In genomic region chr17:75584358-75585175, GRCh38 we compare ENCODE assay signal across 1 cellular context.
TF ChIP-seq lines count a peak whose summit lies in the region.

No MANE protein-coding gene starts in this region.

TF ChIP-seq in H1, 55 proteins besides CTCF, POLR2A, EP300 and RAD21:
- TF ChIP-seq RXRA (IDR thresholded peaks at IDR 0.05; ENCODE audit: insufficient read depth, low read depth, low read length), result no peak
- no peak for TF ChIP-seq BRCA1 (IDR thresholded peaks at IDR 0.05; ENCODE audit: low read depth, low read length)
- no peak for TF ChIP-seq JUN (IDR thresholded peaks at IDR 0.05; ENCODE audit: low read depth, low read length)
- no peak for TF ChIP-seq EGR1 (IDR thresholded peaks at IDR 0.05; ENCODE audit: borderline replicate concordance, low read depth, low read length)
- TF ChIP-seq RFX5 (IDR thresholded peaks at IDR 0.05; ENCODE audit: borderline replicate concordance, low read depth, low read length), result no peak
- TF ChIP-seq BACH1 (IDR thresholded peaks at IDR 0.05; ENCODE audit: low read length), result no peak
- no peak for TF ChIP-seq ASH2L (IDR thresholded peaks at IDR 0.05; ENCODE audit: low read length)
- TF ChIP-seq EZH2 (IDR thresholded peaks at IDR 0.05; ENCODE audit: low read depth, low read length, severe bottlenecking), result no peak
- no peak for TF ChIP-seq CBX5 (IDR thresholded peaks at IDR 0.05; ENCODE audit: low read depth, low read length)
- TF ChIP-seq HDAC6 (IDR thresholded peaks at IDR 0.05; ENCODE audit: low read depth, low read length), result no peak
- TF ChIP-seq, protein P1, sequence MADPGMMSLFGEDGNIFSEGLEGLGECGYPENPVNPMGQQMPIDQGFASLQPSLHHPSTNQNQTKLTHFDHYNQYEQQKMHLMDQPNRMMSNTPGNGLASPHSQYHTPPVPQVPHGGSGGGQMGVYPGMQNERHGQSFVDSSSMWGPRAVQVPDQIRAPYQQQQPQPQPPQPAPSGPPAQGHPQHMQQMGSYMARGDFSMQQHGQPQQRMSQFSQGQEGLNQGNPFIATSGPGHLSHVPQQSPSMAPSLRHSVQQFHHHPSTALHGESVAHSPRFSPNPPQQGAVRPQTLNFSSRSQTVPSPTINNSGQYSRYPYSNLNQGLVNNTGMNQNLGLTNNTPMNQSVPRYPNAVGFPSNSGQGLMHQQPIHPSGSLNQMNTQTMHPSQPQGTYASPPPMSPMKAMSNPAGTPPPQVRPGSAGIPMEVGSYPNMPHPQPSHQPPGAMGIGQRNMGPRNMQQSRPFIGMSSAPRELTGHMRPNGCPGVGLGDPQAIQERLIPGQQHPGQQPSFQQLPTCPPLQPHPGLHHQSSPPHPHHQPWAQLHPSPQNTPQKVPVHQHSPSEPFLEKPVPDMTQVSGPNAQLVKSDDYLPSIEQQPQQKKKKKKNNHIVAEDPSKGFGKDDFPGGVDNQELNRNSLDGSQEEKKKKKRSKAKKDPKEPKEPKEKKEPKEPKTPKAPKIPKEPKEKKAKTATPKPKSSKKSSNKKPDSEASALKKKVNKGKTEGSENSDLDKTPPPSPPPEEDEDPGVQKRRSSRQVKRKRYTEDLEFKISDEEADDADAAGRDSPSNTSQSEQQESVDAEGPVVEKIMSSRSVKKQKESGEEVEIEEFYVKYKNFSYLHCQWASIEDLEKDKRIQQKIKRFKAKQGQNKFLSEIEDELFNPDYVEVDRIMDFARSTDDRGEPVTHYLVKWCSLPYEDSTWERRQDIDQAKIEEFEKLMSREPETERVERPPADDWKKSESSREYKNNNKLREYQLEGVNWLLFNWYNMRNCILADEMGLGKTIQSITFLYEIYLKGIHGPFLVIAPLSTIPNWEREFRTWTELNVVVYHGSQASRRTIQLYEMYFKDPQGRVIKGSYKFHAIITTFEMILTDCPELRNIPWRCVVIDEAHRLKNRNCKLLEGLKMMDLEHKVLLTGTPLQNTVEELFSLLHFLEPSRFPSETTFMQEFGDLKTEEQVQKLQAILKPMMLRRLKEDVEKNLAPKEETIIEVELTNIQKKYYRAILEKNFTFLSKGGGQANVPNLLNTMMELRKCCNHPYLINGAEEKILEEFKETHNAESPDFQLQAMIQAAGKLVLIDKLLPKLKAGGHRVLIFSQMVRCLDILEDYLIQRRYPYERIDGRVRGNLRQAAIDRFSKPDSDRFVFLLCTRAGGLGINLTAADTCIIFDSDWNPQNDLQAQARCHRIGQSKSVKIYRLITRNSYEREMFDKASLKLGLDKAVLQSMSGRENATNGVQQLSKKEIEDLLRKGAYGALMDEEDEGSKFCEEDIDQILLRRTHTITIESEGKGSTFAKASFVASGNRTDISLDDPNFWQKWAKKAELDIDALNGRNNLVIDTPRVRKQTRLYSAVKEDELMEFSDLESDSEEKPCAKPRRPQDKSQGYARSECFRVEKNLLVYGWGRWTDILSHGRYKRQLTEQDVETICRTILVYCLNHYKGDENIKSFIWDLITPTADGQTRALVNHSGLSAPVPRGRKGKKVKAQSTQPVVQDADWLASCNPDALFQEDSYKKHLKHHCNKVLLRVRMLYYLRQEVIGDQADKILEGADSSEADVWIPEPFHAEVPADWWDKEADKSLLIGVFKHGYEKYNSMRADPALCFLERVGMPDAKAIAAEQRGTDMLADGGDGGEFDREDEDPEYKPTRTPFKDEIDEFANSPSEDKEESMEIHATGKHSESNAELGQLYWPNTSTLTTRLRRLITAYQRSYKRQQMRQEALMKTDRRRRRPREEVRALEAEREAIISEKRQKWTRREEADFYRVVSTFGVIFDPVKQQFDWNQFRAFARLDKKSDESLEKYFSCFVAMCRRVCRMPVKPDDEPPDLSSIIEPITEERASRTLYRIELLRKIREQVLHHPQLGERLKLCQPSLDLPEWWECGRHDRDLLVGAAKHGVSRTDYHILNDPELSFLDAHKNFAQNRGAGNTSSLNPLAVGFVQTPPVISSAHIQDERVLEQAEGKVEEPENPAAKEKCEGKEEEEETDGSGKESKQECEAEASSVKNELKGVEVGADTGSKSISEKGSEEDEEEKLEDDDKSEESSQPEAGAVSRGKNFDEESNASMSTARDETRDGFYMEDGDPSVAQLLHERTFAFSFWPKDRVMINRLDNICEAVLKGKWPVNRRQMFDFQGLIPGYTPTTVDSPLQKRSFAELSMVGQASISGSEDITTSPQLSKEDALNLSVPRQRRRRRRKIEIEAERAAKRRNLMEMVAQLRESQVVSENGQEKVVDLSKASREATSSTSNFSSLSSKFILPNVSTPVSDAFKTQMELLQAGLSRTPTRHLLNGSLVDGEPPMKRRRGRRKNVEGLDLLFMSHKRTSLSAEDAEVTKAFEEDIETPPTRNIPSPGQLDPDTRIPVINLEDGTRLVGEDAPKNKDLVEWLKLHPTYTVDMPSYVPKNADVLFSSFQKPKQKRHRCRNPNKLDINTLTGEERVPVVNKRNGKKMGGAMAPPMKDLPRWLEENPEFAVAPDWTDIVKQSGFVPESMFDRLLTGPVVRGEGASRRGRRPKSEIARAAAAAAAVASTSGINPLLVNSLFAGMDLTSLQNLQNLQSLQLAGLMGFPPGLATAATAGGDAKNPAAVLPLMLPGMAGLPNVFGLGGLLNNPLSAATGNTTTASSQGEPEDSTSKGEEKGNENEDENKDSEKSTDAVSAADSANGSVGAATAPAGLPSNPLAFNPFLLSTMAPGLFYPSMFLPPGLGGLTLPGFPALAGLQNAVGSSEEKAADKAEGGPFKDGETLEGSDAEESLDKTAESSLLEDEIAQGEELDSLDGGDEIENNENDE (IDR thresholded peaks at IDR 0.05; ENCODE audit: insufficient replicate concordance, low read length), result no peak
- no peak for TF ChIP-seq POLR2AphosphoS5 (IDR thresholded peaks at IDR 0.05; ENCODE audit: low read depth, low read length)
- no peak for TF ChIP-seq KDM5A (IDR thresholded peaks at IDR 0.05; ENCODE audit: low read length)
- TF ChIP-seq YY1 (IDR thresholded peaks at IDR 0.05; ENCODE audit: low read depth, low read length), result no peak
